In the genomic region with DNA sequence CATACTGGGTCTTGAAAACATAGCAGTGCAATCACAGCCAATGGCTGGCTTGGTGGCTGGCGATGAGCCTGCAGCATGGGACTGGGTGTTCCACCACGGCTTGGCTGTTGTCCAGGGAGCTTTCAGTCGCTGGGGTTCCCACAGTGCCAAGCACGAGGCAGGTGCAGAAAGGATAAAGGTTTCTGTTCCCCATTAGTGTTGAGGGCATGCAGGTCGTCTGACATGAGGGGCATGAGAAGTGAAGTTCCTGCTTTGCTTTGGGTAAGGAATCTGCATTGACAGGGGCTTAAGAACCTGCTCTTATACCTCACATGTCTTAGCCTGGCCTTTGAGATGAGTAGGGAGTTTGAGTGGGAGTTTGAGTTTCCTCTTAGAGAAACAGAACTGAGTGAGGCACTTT, we compare ENCODE assay signal across 12 cellular contexts. TPM values are rescaled to one million over a fixed set of nuclear protein-coding genes. Genes with fewer than 3 reads are reported as not detected.
A peak's percentile ranks its signal among the peaks of the same experiment; 100 is the strongest.
DNase-seq lines count a peak whose midpoint lies in the region; ATAC-seq and TF ChIP-seq lines count a peak whose summit lies in the region.
"Had no signal": no experiment of that assay in that cellular context is flagged by ENCODE, and none has a peak within 500 bp of the region (broad histone marks: within the 10 kb centered on the region; RNA-seq: fewer than 3 reads in every experiment).

No MANE protein-coding gene starts in this region.

- intact Hi-C loops in heart left ventricle (cut with DNase I), result no loop called here

- no peaks in the 10 kb centered on the region for H3K27me3 ChIP-seq in heart left ventricle
- H3K27me3 ChIP-seq: BLaER1 treated with 17β-estradiol and CSF1 and Interleukin-3, amounts not matched to agents 10 nM and 100 nM; neural progenitor cell had no signal

- no peaks in the 10 kb centered on the region for H3K36me3 ChIP-seq in heart left ventricle
- H3K36me3 ChIP-seq: BLaER1 treated with 17β-estradiol and CSF1 and Interleukin-3, amounts not matched to agents 10 nM and 100 nM; neural progenitor cell had no signal

- DNase-seq in GM12865 (ENCODE audit: low read depth), result peak; percentile 28
- DNase-seq in heart left ventricle, result peak; percentile 50 to 88 (median 76)
- DNase-seq in stimulated activated naive CD8-positive, alpha-beta T cell treated with anti-CD3 and anti-CD28 coated beads, Interleukin-15, Interleukin-2, amounts not matched to agents 100 U/mL and 50 U/mL, for 24 hours, result no peak
- no peak for DNase-seq in NOMO-1 treated with DMSO at 0.1 percent for 48 hours (lab: John Stamatoyannopoulos, UW; ENCODE audit: unreplicated experiment)
- DNase-seq in erythroblast (lab: John Stamatoyannopoulos, UW), result no peak
- DNase-seq in Kasumi-1 (lab: John Stamatoyannopoulos, UW), result no peak

- no peaks in the 10 kb centered on the region for H3K9me3 ChIP-seq in heart left ventricle
- H3K9me3 ChIP-seq: BLaER1 treated with 17β-estradiol and CSF1 and Interleukin-3, amounts not matched to agents 10 nM and 100 nM had no signal

- H3K4me3 ChIP-seq in GM12865 (ENCODE audit: low read depth, low read length) (no peak overlapping the region), heart left ventricle (no peak overlapping the region)
- H3K4me3 ChIP-seq: BLaER1 treated with 17β-estradiol and CSF1 and Interleukin-3, amounts not matched to agents 10 nM and 100 nM; neural progenitor cell had no signal

- H3K27ac ChIP-seq in heart left ventricle, result peak overlapping the region in 3 of 12 donors; percentile 39 to 47 (median 41)
- H3K27ac ChIP-seq: BLaER1 treated with 17β-estradiol and CSF1 and Interleukin-3, amounts not matched to agents 10 nM and 100 nM; neural progenitor cell had no signal

- ATAC-seq in GM21360 (IDR thresholded peaks at IDR 0.05; ENCODE audit: unreplicated experiment) (peak; percentile 70), HG03108 (IDR thresholded peaks at IDR 0.05; ENCODE audit: unreplicated experiment) (peak; percentile 51), heart left ventricle (peak; percentile 73 to 91 (median 88))
- no peak for ATAC-seq in stimulated activated naive CD8-positive, alpha-beta T cell treated with anti-CD3 and anti-CD28 coated beads, Interleukin-15, Interleukin-2, amounts not matched to agents 100 U/mL and 50 U/mL, for 24 hours
- ATAC-seq: activated CD4-positive, CD25-positive, alpha-beta regulatory T cell treated with anti-CD3 and anti-CD28 coated beads, Interleukin-2, amount 50 U/mL, for 24 hours had no signal

- TF ChIP-seq POLR2A in heart left ventricle (IDR thresholded peaks at IDR 0.05), result no peak
- TF ChIP-seq POLR2A in erythroblast (IDR thresholded peaks at IDR 0.05; ENCODE audit: low read length), result no peak

- peaks cover 0 to 8% (median 0%) of the 10 kb centered on the region in 12 donors for H3K4me1 ChIP-seq in heart left ventricle
- H3K4me1 ChIP-seq: neural progenitor cell had no signal

- WGBS in heart left ventricle, 4 donors, result 31 to 40% (median 37%) methylated on average over 5 of the region's 5 CpGs

- TF ChIP-seq CTCF in GM12865 (IDR thresholded peaks at IDR 0.05; ENCODE audit: insufficient read depth, low read depth, low read length, missing control alignments) (no peak), heart left ventricle (IDR thresholded peaks at IDR 0.05) (no peak)

RNA-seq across cellular contexts. Expression of gene CFTR, which starts 9.0 kb away (rescaled TPM):
- 1 to 10 TPM in 1 of 9 donors, under 1 TPM in 8; 0.18 to 1.3 (median 0.27) TPM for total RNA-seq in heart left ventricle
- polyA plus RNA-seq in heart left ventricle, result under 1 TPM; 0.04 to 0.06 TPM

RNA-seq across cellular contexts. Expression of gene ASZ1, which starts 43.5 kb away (rescaled TPM):
- not detected for total RNA-seq in heart left ventricle
- polyA plus RNA-seq in heart left ventricle, result not detected
- polyA plus RNA-seq: liver had no signal

Comparison
In these comparisons a context has a peak if more than half of its experiments do, and no peak if none do; other contexts are left out.
1. DNase-seq: peak in GM12865 (single experiment) and heart left ventricle (5 of 5); none in stimulated activated naive CD8-positive, alpha-beta T cell treated with anti-CD3 and anti-CD28 coated beads, Interleukin-15, Interleukin-2, amounts not matched to agents 100 U/mL and 50 U/mL, for 24 hours (single experiment), NOMO-1 treated with DMSO at 0.1 percent for 48 hours (single experiment), erythroblast (0 of 2) and Kasumi-1 (0 of 2).